In the genomic region with DNA sequence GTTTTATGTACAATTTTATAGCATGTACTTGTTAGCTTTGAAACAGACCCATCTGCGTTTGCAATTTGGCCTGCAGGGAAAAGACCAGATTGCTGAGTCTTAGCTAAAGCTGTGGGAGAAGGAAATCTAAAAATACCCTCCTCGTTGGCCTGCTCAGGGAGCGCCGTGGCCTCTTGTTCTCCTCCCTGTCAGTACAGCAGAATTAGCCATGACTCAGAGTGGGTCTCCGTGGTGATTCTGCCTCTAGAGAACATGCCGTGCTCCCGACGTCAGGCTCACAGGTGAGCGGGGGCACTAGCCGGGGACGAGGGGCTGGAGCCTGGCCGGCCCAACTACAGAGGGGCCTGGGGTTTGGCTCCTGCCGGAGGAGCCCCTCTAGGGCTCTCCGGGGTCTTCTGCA, we compare ENCODE assay signal across 11 cellular contexts.
A peak's percentile ranks its signal among the peaks of the same experiment; 100 is the strongest.
DNase-seq lines count a peak whose midpoint lies in the region; ATAC-seq and TF ChIP-seq lines count a peak whose summit lies in the region.
"Had no signal": no experiment of that assay in that cellular context is flagged by ENCODE, and none has a peak within 500 bp of the region (broad histone marks: within the 10 kb centered on the region; RNA-seq: fewer than 3 reads in every experiment).

No MANE protein-coding gene starts in this region.

- peak; percentile 78 for DNase-seq in EH (ENCODE audit: low read depth)
- peak in 3 of 4 donors; percentile 43 to 63 (median 45) for DNase-seq in body of pancreas
- DNase-seq in right atrium auricular region (ENCODE audit: low spot score) = peak; percentile 77
- DNase-seq in retinal pigment epithelial cell (ENCODE audit: low read depth) = peak; percentile 29
- no peak for DNase-seq in NCI-H1092 (lab: John Stamatoyannopoulos, UW)
- DNase-seq: DMS 273 treated with DMSO at 0.1 percent for 48 hours, NCI-H524 treated with DMSO at 0.1 percent for 48 hours had no signal

- H3K27me3 ChIP-seq in body of pancreas (no peaks in the 10 kb centered on the region), right atrium auricular region (no peaks in the 10 kb centered on the region)

- intact Hi-C loops in body of pancreas (cut with DNase I) = no loop called here

- peak; percentile 62 for ATAC-seq in body of pancreas
- no peak for ATAC-seq in HG03025 (IDR thresholded peaks at IDR 0.05; ENCODE audit: low FRiP score, unreplicated experiment)
- ATAC-seq in GM19397 (IDR thresholded peaks at IDR 0.05; ENCODE audit: unreplicated experiment) = no peak
- no peak for ATAC-seq in GM19023 (IDR thresholded peaks at IDR 0.05; ENCODE audit: unreplicated experiment)
- ATAC-seq: activated CD4-positive, CD25-positive, alpha-beta regulatory T cell treated with anti-CD3 and anti-CD28 coated beads, Interleukin-2, amount 50 U/mL, for 24 hours had no signal

- H3K36me3 ChIP-seq in body of pancreas (replicated peaks in 1 of 2; ENCODE audit: insufficient read depth in 1 of 2, low read depth in 2 of 2) (no peaks in the 10 kb centered on the region), right atrium auricular region (no peaks in the 10 kb centered on the region)

- TF ChIP-seq CTCF in body of pancreas (IDR thresholded peaks at IDR 0.05) = no peak
- TF ChIP-seq CTCF in right atrium auricular region (IDR thresholded peaks at IDR 0.05) = no peak
- no peak for TF ChIP-seq CTCF in retinal pigment epithelial cell (conservative IDR thresholded peaks at IDR 0.05; ENCODE audit: low read depth, low read length)

- H3K27ac ChIP-seq in body of pancreas (peak overlapping the region in 1 of 4 donors; percentile 45), right atrium auricular region (peak overlapping the region; percentile 81 to 83)

- TF ChIP-seq POLR2A in body of pancreas (IDR thresholded peaks at IDR 0.05) = no peak

- no peak overlapping the region for H3K4me3 ChIP-seq in body of pancreas
- H3K4me3 ChIP-seq in right atrium auricular region = no peak overlapping the region
- H3K4me3 ChIP-seq in retinal pigment epithelial cell (ENCODE audit: low read length) = no peak overlapping the region

- WGBS in body of pancreas, 2 donors = 79 to 84% methylated on average over 7 to 14 of the region's 14 CpGs

- H3K9me3 ChIP-seq in body of pancreas = no peaks in the 10 kb centered on the region
- H3K9me3 ChIP-seq in right atrium auricular region = no peaks in the 10 kb centered on the region

- peaks cover 4% of the 10 kb centered on the region for H3K4me1 ChIP-seq in body of pancreas
- H3K4me1 ChIP-seq in right atrium auricular region = peaks cover 0 to 36% of the 10 kb centered on the region in 2 donors
